36 cellular contexts compared by ENCODE assay signal in the genomic region with DNA sequence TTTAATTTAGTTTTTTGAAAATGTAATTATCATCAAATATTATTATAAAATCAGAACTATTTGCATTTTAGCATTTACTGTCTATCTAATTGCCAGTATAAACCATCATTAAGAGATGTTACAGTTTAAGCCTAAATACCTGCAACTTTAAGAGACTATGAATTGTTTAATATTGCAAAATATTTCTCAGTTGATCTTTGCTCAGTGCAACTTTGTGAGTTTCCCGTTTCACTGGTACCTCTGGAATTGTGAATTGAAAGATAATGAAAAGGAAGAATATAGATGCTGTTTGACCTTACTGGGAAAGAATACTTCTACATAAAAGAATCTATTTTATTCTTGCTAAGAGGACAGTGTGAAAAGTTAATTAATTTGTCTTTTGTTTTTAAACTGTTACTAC. TPM values are rescaled to one million over a fixed set of nuclear protein-coding genes. Genes with fewer than 3 reads are reported as not detected.
DNase-seq lines count a peak whose midpoint lies in the region; ATAC-seq, FAIRE-seq and TF ChIP-seq lines count a peak whose summit lies in the region.
"Had no signal": no experiment of that assay in that cellular context is flagged by ENCODE, and none has a peak within 500 bp of the region (broad histone marks: within the 10 kb centered on the region; RNA-seq: fewer than 3 reads in every experiment).

No MANE protein-coding gene starts in this region.

- H3K9me3 ChIP-seq in right lobe of liver (no peaks in the 10 kb centered on the region), HepG2 (ENCODE audit: low read length) (no peaks in the 10 kb centered on the region), HCT116 (ENCODE audit: control insufficient read depth in 1 of 2, insufficient read depth in 1 of 2, low read depth in 1 of 2, low read length in 2 of 2) (no peaks in the 10 kb centered on the region), PC-9 (ENCODE audit: insufficient read depth, low read depth) (peaks cover 6% of the 10 kb centered on the region; the same call in 1 of the 2 replicates), trophoblast cell (ENCODE audit: insufficient read depth, low read depth, low read length) (no peaks in the 10 kb centered on the region)
- H3K9me3 ChIP-seq: A549; BE2C; BLaER1; BLaER1 treated with 17β-estradiol and CSF1 and Interleukin-3, amounts not matched to agents 10 nM and 100 nM; Caco-2 had no signal

- H3K27me3 ChIP-seq in right lobe of liver (no peaks in the 10 kb centered on the region), HepG2 (ENCODE audit: control insufficient read depth in 1 of 2, insufficient read depth in 2 of 2, low read length in 2 of 2) (no peaks in the 10 kb centered on the region; a peak in 1 of 5 replicates), HCT116 (ENCODE audit: insufficient read depth, low read length) (no peaks in the 10 kb centered on the region), PC-9 (ENCODE audit: insufficient read depth, low read depth) (no peaks in the 10 kb centered on the region), trophoblast cell (ENCODE audit: insufficient read depth, low read length) (no peaks in the 10 kb centered on the region)
- H3K27me3 ChIP-seq: BE2C; BLaER1; BLaER1 treated with 17β-estradiol and CSF1 and Interleukin-3, amounts not matched to agents 10 nM and 100 nM had no signal

- H4K8ac ChIP-seq in trophoblast cell (ENCODE audit: low read depth, low read length) = no peak overlapping the region

- H2AFZ ChIP-seq in HepG2 (ENCODE audit: low read length) (no peak overlapping the region), HCT116 (ENCODE audit: low read depth, low read length, poor library complexity, severe bottlenecking) (peak overlapping the region; percentile 18), PC-9 (peak overlapping the region; percentile 57; the same call in 1 of the 2 replicates), trophoblast cell (ENCODE audit: insufficient read depth, low read length, poor library complexity) (no peak overlapping the region)

- H3K4me3 ChIP-seq in right lobe of liver (peak overlapping the region in 2 of 3 donors; percentile 46 to 48), HepG2 (replicated peaks in 1 of 3; ENCODE audit: insufficient read depth in 1 of 3, low read depth in 2 of 3, low read length in 3 of 3) (no peak overlapping the region), HCT116 (replicated peaks in 1 of 2; ENCODE audit: low read depth in 1 of 2, low read length in 2 of 2) (no peak overlapping the region), PC-9 (no peak overlapping the region), trophoblast cell (ENCODE audit: low read depth, low read length) (no peak overlapping the region)
- H3K4me3 ChIP-seq: A549; BLaER1; BLaER1 treated with 17β-estradiol and CSF1 and Interleukin-3, amounts not matched to agents 10 nM and 100 nM had no signal

- H3K36me3 Mint-ChIP-seq in activated T-cell treated with anti-CD3 and anti-CD28 coated beads, Interleukin-2, amount 50 U/mL, for 4 hours (ENCODE audit: insufficient read depth) = no peaks in the 10 kb centered on the region
- H3K36me3 Mint-ChIP-seq: CD14-positive monocyte; CD4-positive, alpha-beta memory T cell; CD4-positive, CD25-positive, alpha-beta regulatory T cell; CD8-positive, alpha-beta memory T cell; CD8-positive, alpha-beta T cell had no signal

- H3K14ac ChIP-seq in trophoblast cell (ENCODE audit: low read length) = no peak overlapping the region

- ATAC-seq in right lobe of liver = peak; percentile 62 to 72 (median 68)
- no peak for ATAC-seq in HepG2
- no peak for ATAC-seq in HCT116
- peak; percentile 69 for ATAC-seq in left lobe of liver
- ATAC-seq in activated T-cell treated with anti-CD3 and anti-CD28 coated beads, Interleukin-2, amount 50 U/mL, for 4 hours = no peak
- ATAC-seq: A549; CD8-positive, alpha-beta T cell had no signal

- H3K27ac ChIP-seq in right lobe of liver = peak overlapping the region in 2 of 3 donors; percentile 38 to 65
- no peak overlapping the region for H3K27ac ChIP-seq in HepG2 (ENCODE audit: extremely low read length, insufficient read depth, low read length)
- H3K27ac ChIP-seq in HCT116 (ENCODE audit: low read depth, low read length) = no peak overlapping the region
- H3K27ac ChIP-seq in PC-9 = no peak overlapping the region
- H3K27ac ChIP-seq in trophoblast cell (ENCODE audit: low read depth, low read length) = no peak overlapping the region
- H3K27ac ChIP-seq: 22Rv1; A549; BLaER1; BLaER1 treated with 17β-estradiol and CSF1 and Interleukin-3, amounts not matched to agents 10 nM and 100 nM; C4-2B had no signal

- H2BK12ac ChIP-seq in trophoblast cell (ENCODE audit: low read length) = no peak overlapping the region

- no peaks in the 10 kb centered on the region for H3K79me2 ChIP-seq in HepG2 (ENCODE audit: insufficient read depth, low read length)
- H3K79me2 ChIP-seq in HCT116 (ENCODE audit: insufficient read depth, low read length) = no peaks in the 10 kb centered on the region
- no peaks in the 10 kb centered on the region for H3K79me2 ChIP-seq in PC-9 (ENCODE audit: low read depth)
- H3K79me2 ChIP-seq in trophoblast cell (ENCODE audit: control insufficient read depth, insufficient read depth, low read length, poor library complexity) = no peaks in the 10 kb centered on the region

- H3K4ac ChIP-seq in trophoblast cell (ENCODE audit: low read depth, low read length) = no peak overlapping the region

- H3K9me2 ChIP-seq in HCT116 (ENCODE audit: insufficient read depth) (no peaks in the 10 kb centered on the region), PC-9 (ENCODE audit: insufficient read depth) (no peaks in the 10 kb centered on the region)

- no peak overlapping the region for H4K12ac ChIP-seq in trophoblast cell (ENCODE audit: low read depth, low read length)

- TF ChIP-seq EP300 in HepG2 (IDR thresholded peaks at IDR 0.05; ENCODE audit: low read depth in 2 of 2, low read length in 2 of 2) (no peak), HepG2 (CRISPR knock-in tag; IDR thresholded peaks at IDR 0.05; ENCODE audit: borderline replicate concordance) (no peak)

- FAIRE-seq in HepG2 (lab: Jason Lieb, UNC) = no peak
- FAIRE-seq: A549, D721Med had no signal

- H3K9me3 Mint-ChIP-seq in activated T-cell treated with anti-CD3 and anti-CD28 coated beads, Interleukin-2, amount 50 U/mL, for 4 hours = peaks cover 10% of the 10 kb centered on the region
- H3K9me3 Mint-ChIP-seq: CD8-positive, alpha-beta T cell had no signal

- peaks cover 30% of the 10 kb centered on the region for H3K27me3 Mint-ChIP-seq in activated T-cell treated with anti-CD3 and anti-CD28 coated beads, Interleukin-2, amount 50 U/mL, for 4 hours (ENCODE audit: low read depth)

- H3K4me3 Mint-ChIP-seq in activated T-cell treated with anti-CD3 and anti-CD28 coated beads, Interleukin-2, amount 50 U/mL, for 4 hours = no peak overlapping the region
- H3K4me3 Mint-ChIP-seq: B cell; CD14-positive monocyte; CD4-positive, alpha-beta memory T cell; CD4-positive, alpha-beta T cell; CD4-positive, CD25-positive, alpha-beta regulatory T cell; CD8-positive, alpha-beta memory T cell; CD8-positive, alpha-beta T cell had no signal

- BruUV-seq in HepG2 (replicated peaks; lab: Mats Ljungman, UMichigan) (no TSS peak), HCT116 (replicated peaks; lab: Mats Ljungman, UMichigan) (no TSS peak), PC-9 (replicated peaks; lab: Mats Ljungman, UMichigan) (no TSS peak)

- no peaks in the 10 kb centered on the region for H3K4me1 Mint-ChIP-seq in activated T-cell treated with anti-CD3 and anti-CD28 coated beads, Interleukin-2, amount 50 U/mL, for 4 hours (ENCODE audit: low read depth)
- H3K4me1 Mint-ChIP-seq: B cell; CD14-positive monocyte; CD4-positive, alpha-beta memory T cell; CD4-positive, CD25-positive, alpha-beta regulatory T cell; CD8-positive, alpha-beta memory T cell had no signal

- intact Hi-C loops in right lobe of liver (cut with DNase I) (no loop called here), HepG2 (cut with micrococcal nuclease; ENCODE audit: unreplicated experiment) (no loop called here), HCT116 (cut with micrococcal nuclease) (no loop called here), PC-9 (cut with micrococcal nuclease; ENCODE audit: unreplicated experiment) (no loop called here)

- in situ Hi-C loops in HepG2 (cut with HindIII; ENCODE audit: extremely low pct_ligation_motif_present, low pct_unique_long_range_greater_than_20kb) = no loop called here

- WGBS in right lobe of liver (ENCODE audit: insufficient coverage, low coverage, low lambda C conversion rate, missing lambda C conversion rate) = 20% methylated on average over 1 of the region's 1 CpG
- 0% methylated on average over 1 of the region's 1 CpG for WGBS in HepG2 (ENCODE audit: low lambda C conversion rate)
- WGBS in trophoblast cell (ENCODE audit: extremely low coverage, insufficient coverage, insufficient read length) = no CpG with 5 or more reads among the region's 1 CpG

- no peaks in the 10 kb centered on the region for H4K20me1 ChIP-seq in HepG2 (ENCODE audit: insufficient read depth, low read length)
- H4K20me1 ChIP-seq in HCT116 (ENCODE audit: insufficient read depth) = no peaks in the 10 kb centered on the region
- no peaks in the 10 kb centered on the region for H4K20me1 ChIP-seq in PC-9 (ENCODE audit: insufficient read depth)
- H4K20me1 ChIP-seq: BLaER1; BLaER1 treated with 17β-estradiol and CSF1 and Interleukin-3, amounts not matched to agents 10 nM and 100 nM had no signal

- TF ChIP-seq POLR2A in right lobe of liver (IDR thresholded peaks at IDR 0.05) (no peak), HepG2 (IDR thresholded peaks at IDR 0.05; ENCODE audit: insufficient read depth in 1 of 2, low read depth in 2 of 2, low read length in 2 of 2) (no peak), HCT116 (IDR thresholded peaks at IDR 0.05; ENCODE audit: borderline replicate concordance, extremely low read depth, insufficient read depth, insufficient read length) (no peak)

- H3K4me1 ChIP-seq in right lobe of liver (peaks cover 0 to 15% (median 0%) of the 10 kb centered on the region in 4 donors), HepG2 (ENCODE audit: insufficient read depth, low read length) (no peaks in the 10 kb centered on the region), HCT116 (ENCODE audit: control insufficient read depth in 1 of 2, insufficient read depth in 2 of 2, low read length in 2 of 2) (peaks cover 0 to 13% of the 10 kb centered on the region in 2 experiments; a peak in 2 of 4 replicates), PC-9 (replicated peaks; ENCODE audit: insufficient read depth) (peaks cover 15% of the 10 kb centered on the region), trophoblast cell (ENCODE audit: control insufficient read depth in 1 of 2, insufficient read depth in 2 of 2, low read length in 2 of 2) (no peaks in the 10 kb centered on the region)
- H3K4me1 ChIP-seq: BE2C; BLaER1; BLaER1 treated with 17β-estradiol and CSF1 and Interleukin-3, amounts not matched to agents 10 nM and 100 nM; Caco-2 had no signal

- TF ChIP-seq CTCF in right lobe of liver (IDR thresholded peaks at IDR 0.05) (no peak), HepG2 (CRISPR knock-in tag; IDR thresholded peaks at IDR 0.05) (no peak), HCT116 (IDR thresholded peaks at IDR 0.05 in 2 of 3, conservative IDR thresholded peaks at IDR 0.05 in 1 of 3; ENCODE audit: borderline replicate concordance in 1 of 3, insufficient read depth in 1 of 3, low read depth in 2 of 3, low read length in 2 of 3) (no peak), PC-9 (conservative IDR thresholded peaks at IDR 0.05) (no peak)

- no peak overlapping the region for H2BK5ac ChIP-seq in trophoblast cell (ENCODE audit: low read depth, low read length, poor library complexity)

- no peak overlapping the region for H3K23ac ChIP-seq in trophoblast cell (ENCODE audit: low read length)

- H3K9ac ChIP-seq in HepG2 (ENCODE audit: insufficient read depth, low read depth, low read length) = no peak overlapping the region
- H3K9ac ChIP-seq in HCT116 (ENCODE audit: low read length) = no peak overlapping the region
- H3K9ac ChIP-seq in trophoblast cell (ENCODE audit: low read length) = no peak overlapping the region
- H3K9ac ChIP-seq: BLaER1; BLaER1 treated with 17β-estradiol and CSF1 and Interleukin-3, amounts not matched to agents 10 nM and 100 nM had no signal

- POLR2A ChIA-PET in HepG2 (lab: Yijun Ruan, JAX) = no interaction called here
- POLR2A ChIA-PET in HCT116 (lab: Charles Lee) = no interaction called here
- POLR2A ChIA-PET in PC-9 (lab: Charles Lee; ENCODE audit: unreplicated experiment) = no interaction called here

- no peak overlapping the region for H4K91ac ChIP-seq in trophoblast cell (ENCODE audit: low read depth, low read length)

- no peak overlapping the region for H3K18ac ChIP-seq in trophoblast cell (ENCODE audit: low read length)

- no peak overlapping the region for H2BK120ac ChIP-seq in trophoblast cell (ENCODE audit: insufficient read depth, low read length, poor library complexity)

- H3K79me1 ChIP-seq in trophoblast cell (ENCODE audit: low read length) = no peaks in the 10 kb centered on the region

- DNase-seq in right lobe of liver (no peak), HepG2 (ENCODE audit: low spot score) (no peak), HCT116 (ENCODE audit: low read depth, low spot score) (no peak), PC-9 (no peak), left lobe of liver (ENCODE audit: low spot score) (no peak), trophoblast cell (no peak), Ammon's horn (ENCODE audit: low spot score) (no peak)
- no peak for DNase-seq in activated T-cell treated with anti-CD3 and anti-CD28 coated beads, Interleukin-2, amount 50 U/mL, for 4 hours
- DNase-seq: 8988T; ACHN; AML-193; BE2C; C1 segment of cervical spinal cord; Caco-2; Calu3; CD4-positive, alpha-beta memory T cell; CD4-positive, alpha-beta T cell; CD4-positive, CD25-positive, alpha-beta regulatory T cell; CD8-positive, alpha-beta memory T cell; CD8-positive, alpha-beta T cell; COR-L47; DMS 273 treated with DMSO at 0.1 percent for 48 hours; DMS153; DMS53; DMS79; DMS79 treated with DMSO at 0.1 percent for 48 hours; DND-41; EL had no signal

- H3F3A ChIP-seq in PC-9 (ENCODE audit: insufficient read depth, low read depth) = peaks cover 7% of the 10 kb centered on the region; the same call in 1 of the 2 replicates

- H2AK5ac ChIP-seq in trophoblast cell (ENCODE audit: low read length) = no peak overlapping the region

- RAD21 ChIA-PET in HCT116 (lab: Charles Lee; ENCODE audit: low non-redundant PET in 1 of 2, low total read pairs in 2 of 2, uncharacterized antibody in 2 of 2, unreplicated experiment in 2 of 2) = no interaction called here

- H3K36me3 ChIP-seq in right lobe of liver (no peaks in the 10 kb centered on the region), HepG2 (replicated peaks in 1 of 2; ENCODE audit: control insufficient read depth in 1 of 2, insufficient read depth in 2 of 2, low read length in 2 of 2) (no peaks in the 10 kb centered on the region), HCT116 (ENCODE audit: control insufficient read depth in 1 of 2, insufficient read depth in 2 of 2, low read length in 2 of 2) (no peaks in the 10 kb centered on the region), PC-9 (ENCODE audit: low read depth) (no peaks in the 10 kb centered on the region), trophoblast cell (ENCODE audit: control insufficient read depth in 1 of 2, insufficient read depth in 2 of 2, low read length in 2 of 2) (no peaks in the 10 kb centered on the region)
- H3K36me3 ChIP-seq: BE2C; BLaER1; BLaER1 treated with 17β-estradiol and CSF1 and Interleukin-3, amounts not matched to agents 10 nM and 100 nM had no signal

- H3K4me2 ChIP-seq in HepG2 (ENCODE audit: low read depth, low read length) = no peak overlapping the region
- no peak overlapping the region for H3K4me2 ChIP-seq in HCT116 (ENCODE audit: low read length)
- no peak overlapping the region for H3K4me2 ChIP-seq in PC-9
- no peak overlapping the region for H3K4me2 ChIP-seq in trophoblast cell (ENCODE audit: low read length)
- H3K4me2 ChIP-seq: A549; BLaER1; BLaER1 treated with 17β-estradiol and CSF1 and Interleukin-3, amounts not matched to agents 10 nM and 100 nM had no signal

- TF ChIP-seq RAD21 in HepG2 (CRISPR knock-in tag; IDR thresholded peaks at IDR 0.05) = no peak
- no peak for TF ChIP-seq RAD21 in HCT116 (IDR thresholded peaks at IDR 0.05; ENCODE audit: low read depth)

- CTCF ChIA-PET in HepG2 (lab: Yijun Ruan, JAX; ENCODE audit: low intra/inter-chr PET ratio, low total read pairs) (no interaction called here), HCT116 (lab: Charles Lee) (no interaction called here), PC-9 (lab: Charles Lee) (no interaction called here)

RNA-seq across cellular contexts. Expression of gene TMED7, which starts 30.2 kb away (rescaled TPM):
- 100 to 1,000 TPM in 2 of 6 experiments, 10 to 100 TPM in 4; 69.8 to 103 (median 91.7) TPM for total RNA-seq in right lobe of liver
- total RNA-seq in HepG2 (2016; rRNA removed; fragmentation: Illumina TruSeq; extraction: Trizol) = 89.1 and 113 TPM in 2 replicates
- total RNA-seq in HepG2 (2016; cell fraction: cytosol; rRNA removed; fragmentation: Illumina TruSeq; extraction: Trizol; ENCODE audit: low read depth) = 4.8 and 4.9 TPM in 2 replicates
- total RNA-seq in HepG2 (2016; cell fraction: insoluble cytoplasmic fraction; rRNA removed; fragmentation: Illumina TruSeq; extraction: Trizol) = 96.0 and 111 TPM in 2 replicates
- total RNA-seq in HepG2 (2016; cell fraction: membrane; rRNA removed; fragmentation: Illumina TruSeq; extraction: Trizol) = 28.4 and 32.7 TPM in 2 replicates
- total RNA-seq in HepG2 (2016; cell fraction: nucleus; rRNA removed; fragmentation: Illumina TruSeq; extraction: Trizol) = 80.6 and 105 TPM in 2 replicates
- polyA plus RNA-seq in HepG2 (2011; rRNA removed) = 44.2 and 58.0 TPM in 2 replicates
- 43.3 and 94.7 TPM in 2 replicates for polyA plus RNA-seq in HepG2 (2011; cell fraction: cytosol; rRNA removed)
- polyA plus RNA-seq in HepG2 (2011; cell fraction: nucleus; rRNA removed) = 46.8 and 49.8 TPM in 2 replicates
- polyA plus RNA-seq in HepG2 (2012) = 44.2 and 56.3 TPM in 2 replicates
- polyA plus RNA-seq in HepG2 (2016; cell fraction: cytosol; fragmentation: Illumina TruSeq; extraction: Trizol; ENCODE audit: low read depth) = 4.5 and 5.0 TPM in 2 replicates
- polyA plus RNA-seq in HepG2 (2016; cell fraction: insoluble cytoplasmic fraction; fragmentation: Illumina TruSeq; extraction: Trizol; ENCODE audit: low read depth) = 56.3 and 65.7 TPM in 2 replicates
- 15.3 and 15.7 TPM in 2 replicates for polyA plus RNA-seq in HepG2 (2016; cell fraction: membrane; fragmentation: Illumina TruSeq; extraction: Trizol; ENCODE audit: low read depth)
- 90.3 and 92.2 TPM in 2 replicates for polyA plus RNA-seq in HepG2 (2016; cell fraction: nucleus; fragmentation: Illumina TruSeq; extraction: Trizol; ENCODE audit: insufficient read depth, low read depth)
- 23.1 and 171 TPM in 2 replicates for polyA minus RNA-seq in HepG2 (2011; rRNA and poly(A)+ RNA removed; ENCODE audit: low replicate concordance)
- 97.3 and 115 TPM in 2 replicates for polyA minus RNA-seq in HepG2 (2011; cell fraction: cytosol; rRNA and poly(A)+ RNA removed)
- polyA minus RNA-seq in HepG2 (2011; cell fraction: nucleus; rRNA and poly(A)+ RNA removed) = 56.7 and 68.0 TPM in 2 replicates
- 167 TPM for total RNA-seq in HCT116 (2021; ENCODE audit: unreplicated experiment)
- 36.9 and 46.1 TPM in 2 replicates for polyA plus RNA-seq in HCT116 (2012)
- total RNA-seq in PC-9 (2021) = 70.7 and 78.9 TPM in 2 replicates
- total RNA-seq in left lobe of liver = 113 TPM
- 10 to 100 TPM; 59.8 to 66.1 (median 62.6) TPM for total RNA-seq in activated T-cell treated with anti-CD3 and anti-CD28 coated beads, Interleukin-2, amount 50 U/mL, for 4 hours
- 66.0 and 66.5 TPM in 2 replicates for polyA plus RNA-seq in trophoblast cell (2013)

RNA-seq across cellular contexts. Expression of gene TICAM2, which starts 53.7 kb away (rescaled TPM):
- total RNA-seq in right lobe of liver (1 to 10 TPM in 4 of 6 experiments, under 1 TPM in 2; 0.31 to 2.3 (median 2.1) TPM), HepG2 (2016; rRNA removed; fragmentation: Illumina TruSeq; extraction: Trizol) (0.04 TPM in 1 of 2 replicates, not detected in the other), HCT116 (2021; ENCODE audit: unreplicated experiment) (2.9 TPM), PC-9 (2021) (1.8 and 2.1 TPM in 2 replicates), left lobe of liver (2.1 TPM)
- not detected in 2 replicates for total RNA-seq in HepG2 (2016; cell fraction: cytosol; rRNA removed; fragmentation: Illumina TruSeq; extraction: Trizol; ENCODE audit: low read depth)
- 0.06 TPM in 1 of 2 replicates, not detected in the other for total RNA-seq in HepG2 (2016; cell fraction: insoluble cytoplasmic fraction; rRNA removed; fragmentation: Illumina TruSeq; extraction: Trizol)
- 0.06 TPM in 1 of 2 replicates, not detected in the other for total RNA-seq in HepG2 (2016; cell fraction: membrane; rRNA removed; fragmentation: Illumina TruSeq; extraction: Trizol)
- total RNA-seq in HepG2 (2016; cell fraction: nucleus; rRNA removed; fragmentation: Illumina TruSeq; extraction: Trizol) = not detected in 2 replicates
- not detected in 2 replicates for polyA plus RNA-seq in HepG2 (2011; rRNA removed)
- polyA plus RNA-seq in HepG2 (2011; cell fraction: cytosol; rRNA removed) = not detected in 2 replicates
- 0.09 and 0.13 TPM in 2 replicates for polyA plus RNA-seq in HepG2 (2011; cell fraction: nucleus; rRNA removed)
- polyA plus RNA-seq in HepG2 (2012) = not detected in 2 replicates
- not detected in 2 replicates for polyA plus RNA-seq in HepG2 (2016; cell fraction: cytosol; fragmentation: Illumina TruSeq; extraction: Trizol; ENCODE audit: low read depth)
- polyA plus RNA-seq in HepG2 (2016; cell fraction: insoluble cytoplasmic fraction; fragmentation: Illumina TruSeq; extraction: Trizol; ENCODE audit: low read depth) = not detected in 2 replicates
- not detected in 2 replicates for polyA plus RNA-seq in HepG2 (2016; cell fraction: membrane; fragmentation: Illumina TruSeq; extraction: Trizol; ENCODE audit: low read depth)
- not detected in 2 replicates for polyA plus RNA-seq in HepG2 (2016; cell fraction: nucleus; fragmentation: Illumina TruSeq; extraction: Trizol; ENCODE audit: insufficient read depth, low read depth)
- 0.12 TPM in 1 of 2 replicates, not detected in the other for polyA minus RNA-seq in HepG2 (2011; rRNA and poly(A)+ RNA removed; ENCODE audit: low replicate concordance)
- polyA minus RNA-seq in HepG2 (2011; cell fraction: cytosol; rRNA and poly(A)+ RNA removed) = not detected in 2 replicates
- polyA minus RNA-seq in HepG2 (2011; cell fraction: nucleus; rRNA and poly(A)+ RNA removed) = 0.26 and 0.99 TPM in 2 replicates
- not detected in 2 replicates for polyA plus RNA-seq in HCT116 (2012)
- under 1 TPM; 0.18 to 0.82 (median 0.48) TPM for total RNA-seq in activated T-cell treated with anti-CD3 and anti-CD28 coated beads, Interleukin-2, amount 50 U/mL, for 4 hours
- 0.33 and 0.44 TPM in 2 replicates for polyA plus RNA-seq in trophoblast cell (2013)

Comparison
In these comparisons a context has a peak if more than half of its experiments do, and no peak if none do; other contexts are left out.
1. ATAC-seq: peak in right lobe of liver (4 of 4) and left lobe of liver (single experiment); none in HepG2 (single experiment), HCT116 (single experiment) and activated T-cell treated with anti-CD3 and anti-CD28 coated beads, Interleukin-2, amount 50 U/mL, for 4 hours (0 of 2).
2. H3K27ac ChIP-seq: peak in right lobe of liver (2 of 3); none in HepG2 (single experiment), HCT116 (single experiment), PC-9 (single experiment) and trophoblast cell (single experiment).
3. H3K4me3 ChIP-seq: peak in right lobe of liver (2 of 3); none in HepG2 (0 of 3), HCT116 (0 of 2), PC-9 (single experiment) and trophoblast cell (single experiment).
4. H2AFZ ChIP-seq: peak in HCT116 (single experiment) and PC-9 (single experiment); none in HepG2 (single experiment) and trophoblast cell (single experiment).